18 cellular contexts compared by ENCODE assay signal in genomic region chr17:80374039-80374731, GRCh38. TPM values are rescaled to one million over a fixed set of nuclear protein-coding genes. Genes with fewer than 3 reads are reported as not detected.
A peak's percentile ranks its signal among the peaks of the same experiment; 100 is the strongest.
DNase-seq lines count a peak whose midpoint lies in the region; ATAC-seq and FAIRE-seq lines count a peak whose summit lies in the region.
"Had no signal": no experiment of that assay in that cellular context is flagged by ENCODE, and none has a peak within 500 bp of the region (broad histone marks: within the 10 kb centered on the region; RNA-seq: fewer than 3 reads in every experiment).

No MANE protein-coding gene starts in this region.

- H3K4me2 ChIP-seq in neuronal stem cell (ENCODE audit: insufficient read depth, low read length, poor library complexity, severe bottlenecking), result no peak overlapping the region

- FAIRE-seq in urothelium cell line (lab: Jason Lieb, UNC), result peak; percentile 13
- no peak for FAIRE-seq in small intestine (lab: Jason Lieb, UNC)
- FAIRE-seq: D721Med had no signal

- CTCF ChIA-PET in activated CD4-positive, alpha-beta memory T cell treated with anti-CD3 and anti-CD28 coated beads for 36 hours (lab: Charles Lee), result no interaction called here
- CTCF ChIA-PET in activated CD4-positive, alpha-beta memory T cell treated with anti-CD3 and anti-CD28 coated beads, Interleukin-2, amount 10 ng/mL, durations not matched to agents 7 days and 5 days (lab: Charles Lee), result no interaction called here

- peak overlapping the region; percentile 28 for H3K27ac Mint-ChIP-seq in activated CD4-positive, alpha-beta memory T cell treated with anti-CD3 and anti-CD28 coated beads for 36 hours
- H3K27ac Mint-ChIP-seq in activated CD4-positive, alpha-beta memory T cell treated with anti-CD3 and anti-CD28 coated beads, Interleukin-2, amount 10 ng/mL, durations not matched to agents 7 days and 5 days, result no peak overlapping the region

- H2BK5ac ChIP-seq in neuronal stem cell (ENCODE audit: low read length), result no peak overlapping the region

- no peaks in the 10 kb centered on the region for H3K27me3 Mint-ChIP-seq in activated CD4-positive, alpha-beta memory T cell treated with anti-CD3 and anti-CD28 coated beads for 36 hours
- H3K27me3 Mint-ChIP-seq in activated CD4-positive, alpha-beta memory T cell treated with anti-CD3 and anti-CD28 coated beads, Interleukin-2, amount 10 ng/mL, durations not matched to agents 7 days and 5 days, result no peaks in the 10 kb centered on the region

- WGBS in neuronal stem cell (ENCODE audit: extremely low coverage in 2 of 2, insufficient read length in 2 of 2, insufficient replicate concordance in 1 of 2), 2 donors, result no CpG with 5 or more reads among the region's 22 CpGs
- WGBS in small intestine, 3 donors, result 93 to 96% (median 94%) methylated on average over 22 of the region's 22 CpGs

- peaks cover 86% of the 10 kb centered on the region for H3K36me3 Mint-ChIP-seq in activated CD4-positive, alpha-beta memory T cell treated with anti-CD3 and anti-CD28 coated beads for 36 hours
- H3K36me3 Mint-ChIP-seq in activated CD4-positive, alpha-beta memory T cell treated with anti-CD3 and anti-CD28 coated beads, Interleukin-2, amount 10 ng/mL, durations not matched to agents 7 days and 5 days (ENCODE audit: low read depth), result peaks cover 95% of the 10 kb centered on the region

- H2AFZ ChIP-seq in neuronal stem cell (ENCODE audit: low read length), result no peak overlapping the region

- POLR2A ChIA-PET in activated CD4-positive, alpha-beta memory T cell treated with anti-CD3 and anti-CD28 coated beads for 36 hours (lab: Charles Lee), result no interaction called here
- POLR2A ChIA-PET in activated CD4-positive, alpha-beta memory T cell treated with anti-CD3 and anti-CD28 coated beads, Interleukin-2, amount 10 ng/mL, durations not matched to agents 7 days and 5 days (lab: Charles Lee), result interaction anchor here (0.8 to 2.0 kb wide), 4 partner anchors 11 to 21 kb away, joined by 3 to 6 read pairs (median 3); no protein-coding TSS in a partner anchor

- H3K18ac ChIP-seq in neuronal stem cell (ENCODE audit: low read length), result no peak overlapping the region

- no peak overlapping the region for H2AK5ac ChIP-seq in neuronal stem cell (ENCODE audit: low read depth, low read length)

- H3K23ac ChIP-seq in neuronal stem cell (ENCODE audit: low read depth, low read length, poor library complexity), result peak overlapping the region; percentile 8

- H3K27me3 ChIP-seq in neuronal stem cell (ENCODE audit: control insufficient read depth in 3 of 3, insufficient read depth in 3 of 3, low read depth in 1 of 3, low read length in 3 of 3) (no peaks in the 10 kb centered on the region), small intestine (ENCODE audit: control insufficient read depth in 2 of 2, insufficient read depth in 2 of 2, low read length in 2 of 2) (no peaks in the 10 kb centered on the region)
- H3K27me3 ChIP-seq: BLaER1 treated with 17β-estradiol and CSF1 and Interleukin-3, amounts not matched to agents 10 nM and 100 nM had no signal

- H3K9me3 ChIP-seq in neuronal stem cell (replicated peaks in 1 of 2; ENCODE audit: control insufficient read depth in 2 of 2, insufficient read depth in 1 of 2, low read depth in 1 of 2, low read length in 2 of 2) (peaks cover 0 to 2% of the 10 kb centered on the region in 2 donors), small intestine (ENCODE audit: control insufficient read depth, low read depth) (no peaks in the 10 kb centered on the region)
- H3K9me3 ChIP-seq: BLaER1 treated with 17β-estradiol and CSF1 and Interleukin-3, amounts not matched to agents 10 nM and 100 nM had no signal

- H3K4me3 ChIP-seq in neuronal stem cell (ENCODE audit: low read length in 2 of 2) (no peak overlapping the region), small intestine (ENCODE audit: low read depth in 1 of 2, low read length in 2 of 2) (no peak overlapping the region)
- H3K4me3 ChIP-seq: BLaER1 treated with 17β-estradiol and CSF1 and Interleukin-3, amounts not matched to agents 10 nM and 100 nM had no signal

- ATAC-seq in left cardiac atrium, result no peak
- ATAC-seq: Panc1 had no signal

- no peaks in the 10 kb centered on the region for H3K9me3 Mint-ChIP-seq in activated CD4-positive, alpha-beta memory T cell treated with anti-CD3 and anti-CD28 coated beads for 36 hours
- no peaks in the 10 kb centered on the region for H3K9me3 Mint-ChIP-seq in activated CD4-positive, alpha-beta memory T cell treated with anti-CD3 and anti-CD28 coated beads, Interleukin-2, amount 10 ng/mL, durations not matched to agents 7 days and 5 days
- H3K9me3 Mint-ChIP-seq: CD8-positive, alpha-beta memory T cell had no signal

- DNase-seq in activated CD4-positive, alpha-beta memory T cell treated with anti-CD3 and anti-CD28 coated beads for 36 hours, result no peak
- no peak for DNase-seq in activated CD4-positive, alpha-beta memory T cell treated with anti-CD3 and anti-CD28 coated beads, Interleukin-2, amount 10 ng/mL, durations not matched to agents 7 days and 5 days
- DNase-seq in cardiac septum (ENCODE audit: low spot score) (peak; percentile 60), left cardiac atrium (no peak), neuronal stem cell (ENCODE audit: low spot score) (no peak), urothelium cell line (ENCODE audit: low spot score) (no peak), small intestine (no peak)
- DNase-seq in stimulated activated CD4-positive, alpha-beta T cell treated with anti-CD3 and anti-CD28 coated beads, Interleukin-15, amount 100 ng/mL, for 24 hours, result no peak
- DNase-seq: 8988T; CD8-positive, alpha-beta memory T cell; H7; NCI-H1105 treated with DMSO at 0.1 percent for 48 hours; NCI-H1694 treated with DMSO at 0.1 percent for 48 hours; NCI-H2107; NCI-H2227 treated with DMSO at 0.1 percent for 48 hours had no signal

- no peak overlapping the region for H2BK12ac ChIP-seq in neuronal stem cell (ENCODE audit: low read length)

- peaks cover 33 to 95% of the 10 kb centered on the region in 2 donors for H3K36me3 ChIP-seq in neuronal stem cell (replicated peaks in 1 of 2; ENCODE audit: control insufficient read depth in 2 of 2, insufficient read depth in 2 of 2, low read length in 2 of 2)
- H3K36me3 ChIP-seq in small intestine (ENCODE audit: control insufficient read depth in 2 of 2, insufficient read depth in 2 of 2, low read length in 2 of 2), result peaks cover 45 to 55% of the 10 kb centered on the region in 2 donors

- H4K91ac ChIP-seq in neuronal stem cell (ENCODE audit: low read depth, low read length, poor library complexity), result no peak overlapping the region

- intact Hi-C loops in activated CD4-positive, alpha-beta memory T cell treated with anti-CD3 and anti-CD28 coated beads for 36 hours (cut with micrococcal nuclease), result no loop called here
- intact Hi-C loops in cardiac septum (cut with DNase I), result no loop called here
- intact Hi-C loops in left cardiac atrium (cut with DNase I), result no loop called here

- H4K8ac ChIP-seq in neuronal stem cell (ENCODE audit: low read depth, low read length), result peak overlapping the region; percentile 84

- no peak overlapping the region for H3K4me3 Mint-ChIP-seq in activated CD4-positive, alpha-beta memory T cell treated with anti-CD3 and anti-CD28 coated beads for 36 hours
- no peak overlapping the region for H3K4me3 Mint-ChIP-seq in activated CD4-positive, alpha-beta memory T cell treated with anti-CD3 and anti-CD28 coated beads, Interleukin-2, amount 10 ng/mL, durations not matched to agents 7 days and 5 days

- peak overlapping the region; percentile 30 for H3K9ac ChIP-seq in neuronal stem cell (ENCODE audit: low read depth, low read length, poor library complexity)

- no peaks in the 10 kb centered on the region for H3K4me1 ChIP-seq in neuronal stem cell (ENCODE audit: control insufficient read depth in 2 of 2, insufficient read depth in 1 of 2, low read depth in 1 of 2, low read length in 2 of 2)
- no peaks in the 10 kb centered on the region for H3K4me1 ChIP-seq in small intestine (ENCODE audit: control insufficient read depth in 2 of 2, insufficient read depth in 1 of 2, low read depth in 1 of 2, low read length in 1 of 2)

- H2BK15ac ChIP-seq in neuronal stem cell (ENCODE audit: low read length), result no peak overlapping the region

- H3K27ac ChIP-seq in neuronal stem cell (replicated peaks; ENCODE audit: low read length), result no peak overlapping the region
- H3K27ac ChIP-seq in small intestine (ENCODE audit: low read depth in 1 of 2, low read length in 1 of 2), result no peak overlapping the region
- H3K27ac ChIP-seq: BLaER1 treated with 17β-estradiol and CSF1 and Interleukin-3, amounts not matched to agents 10 nM and 100 nM had no signal

- H3K79me1 ChIP-seq in neuronal stem cell (ENCODE audit: low read depth, low read length), result no peaks in the 10 kb centered on the region

- H3K14ac ChIP-seq in neuronal stem cell (ENCODE audit: low read length), result peak overlapping the region; percentile 47

- H2BK120ac ChIP-seq in neuronal stem cell (ENCODE audit: low read depth, low read length), result no peak overlapping the region

- no peak overlapping the region for H3K4ac ChIP-seq in neuronal stem cell (ENCODE audit: low read length)

- H3K4me1 Mint-ChIP-seq in activated CD4-positive, alpha-beta memory T cell treated with anti-CD3 and anti-CD28 coated beads for 36 hours (ENCODE audit: low read depth), result peaks cover 2% of the 10 kb centered on the region
- H3K4me1 Mint-ChIP-seq in activated CD4-positive, alpha-beta memory T cell treated with anti-CD3 and anti-CD28 coated beads, Interleukin-2, amount 10 ng/mL, durations not matched to agents 7 days and 5 days, result peaks cover 3% of the 10 kb centered on the region
- H3K4me1 Mint-ChIP-seq: CD8-positive, alpha-beta memory T cell had no signal

RNA-seq across cellular contexts. Expression of gene ENDOV, which starts 40.8 kb away (rescaled TPM):
- 10 to 100 TPM; 16.1 to 16.3 TPM for total RNA-seq in activated CD4-positive, alpha-beta memory T cell treated with anti-CD3 and anti-CD28 coated beads for 36 hours
- total RNA-seq in activated CD4-positive, alpha-beta memory T cell treated with anti-CD3 and anti-CD28 coated beads, Interleukin-2, amount 10 ng/mL, durations not matched to agents 7 days and 5 days, result 10 to 100 TPM; 14.2 to 16.2 TPM
- 12.8 TPM for total RNA-seq in cardiac septum
- 10 to 100 TPM; 10.3 to 11.7 TPM for total RNA-seq in left cardiac atrium
- 24.9 TPM for polyA plus RNA-seq in neuronal stem cell (2013, experiment 1 of 2)
- 22.9 TPM for polyA plus RNA-seq in neuronal stem cell (2013, experiment 2 of 2)
- 10 to 100 TPM; 13.6 to 39.6 (median 33.2) TPM for polyA plus RNA-seq in small intestine
